ENCODE assay signal across 20 cellular contexts in genomic region chr3:163614886-163615285, GRCh38.
DNase-seq lines count a peak whose midpoint lies in the region; ATAC-seq, FAIRE-seq and TF ChIP-seq lines count a peak whose summit lies in the region.
"Had no signal": no experiment of that assay in that cellular context is flagged by ENCODE, and none has a peak within 500 bp of the region (broad histone marks: within the 10 kb centered on the region; RNA-seq: fewer than 3 reads in every experiment).

No MANE protein-coding gene starts in this region.

- no peak for TF ChIP-seq POLR2A in HCT116 (IDR thresholded peaks at IDR 0.05; ENCODE audit: borderline replicate concordance, extremely low read depth, insufficient read depth, insufficient read length)
- no peak for TF ChIP-seq POLR2A in K562 (conservative IDR thresholded peaks at IDR 0.05)

- H3K9me1 ChIP-seq in K562 (ENCODE audit: control insufficient read depth, insufficient read depth, low read length), result no peaks in the 10 kb centered on the region

- TF ChIP-seq EP300 in K562 (IDR thresholded peaks at IDR 0.05; ENCODE audit: low read length), result no peak

- ATAC-seq in HCT116 (no peak), K562 (no peak), Right ventricle myocardium inferior (no peak)
- ATAC-seq: CD8-positive, alpha-beta T cell had no signal

- FAIRE-seq in K562 (lab: Jason Lieb, UNC), result no peak
- FAIRE-seq: A204.1, D721Med, G401.6, GM12891, GM19239 had no signal

- RAD21 ChIA-PET in HCT116 (lab: Charles Lee; ENCODE audit: low non-redundant PET in 1 of 2, low total read pairs in 2 of 2, uncharacterized antibody in 2 of 2, unreplicated experiment in 2 of 2), result no interaction called here

- CTCF ChIA-PET in A673 (lab: Charles Lee) (no interaction called here), HCT116 (lab: Charles Lee) (no interaction called here), K562 (lab: Yijun Ruan, JAX; ENCODE audit: low intra/inter-chr PET ratio) (no interaction called here)

- peaks cover 6% of the 10 kb centered on the region for H3K36me3 ChIP-seq in A673 (ENCODE audit: insufficient read depth, low read length, poor library complexity, severe bottlenecking)
- H3K36me3 ChIP-seq in HCT116 (ENCODE audit: control insufficient read depth in 1 of 2, insufficient read depth in 2 of 2, low read length in 2 of 2), result no peaks in the 10 kb centered on the region
- H3K36me3 ChIP-seq in K562 (ENCODE audit: control insufficient read depth, insufficient read depth, low read length), result no peaks in the 10 kb centered on the region
- H3K36me3 ChIP-seq: BLaER1 treated with 17β-estradiol and CSF1 and Interleukin-3, amounts not matched to agents 10 nM and 100 nM had no signal

- DNase-seq in A673 (ENCODE audit: low spot score) (no peak), HCT116 (ENCODE audit: low read depth, low spot score) (no peak), K562 (ENCODE audit: extremely low read depth in 1 of 4, low spot score in 3 of 4) (no peak), HPDE6-E6E7 (ENCODE audit: extremely low spot score) (no peak), Right ventricle myocardium inferior (ENCODE audit: missing footprints) (no peak)
- DNase-seq: 8988T; AML-193; Caco-2; Calu3; CD4-positive, alpha-beta T cell; CD8-positive, alpha-beta T cell; DMS79 treated with DMSO at 0.1 percent for 48 hours; GF-D8 had no signal

- no peaks in the 10 kb centered on the region for H3K79me2 ChIP-seq in HCT116 (ENCODE audit: insufficient read depth, low read length)
- peaks cover 2% of the 10 kb centered on the region; the same call in 1 of the 3 replicates for H3K79me2 ChIP-seq in K562 (ENCODE audit: control insufficient read depth, insufficient read depth, low read length)

- TF ChIP-seq RAD21 in HCT116 (IDR thresholded peaks at IDR 0.05; ENCODE audit: low read depth) (no peak), K562 (CRISPR knock-in tag; conservative IDR thresholded peaks at IDR 0.05 in 1 of 2, IDR thresholded peaks at IDR 0.05 in 1 of 2) (no peak)

- H3K4me3 ChIP-seq in A673 (ENCODE audit: low read depth, low read length, poor library complexity, severe bottlenecking) (no peak overlapping the region), HCT116 (replicated peaks in 1 of 2; ENCODE audit: low read depth in 1 of 2, low read length in 2 of 2) (no peak overlapping the region), K562 (no peak overlapping the region)
- H3K4me3 ChIP-seq: BLaER1 treated with 17β-estradiol and CSF1 and Interleukin-3, amounts not matched to agents 10 nM and 100 nM had no signal

- intact Hi-C loops in A673 (cut with micrococcal nuclease; ENCODE audit: unreplicated experiment), result loop anchor here (5.0 to 10.0 kb wide), 3 partner anchors 340 to 1700 kb away; no protein-coding TSS in a partner anchor
- intact Hi-C loops in HCT116 (cut with micrococcal nuclease), result no loop called here
- intact Hi-C loops in K562 (cut with micrococcal nuclease), result no loop called here
- intact Hi-C loops in Right ventricle myocardium inferior (cut with DNase I), result no loop called here

- POLR2A ChIA-PET in A673 (lab: Charles Lee; ENCODE audit: low non-redundant PET), result no interaction called here
- POLR2A ChIA-PET in HCT116 (lab: Charles Lee), result no interaction called here
- POLR2A ChIA-PET in K562 (lab: Yijun Ruan, JAX), result no interaction called here

- peaks cover 28% of the 10 kb centered on the region for H3K4me1 ChIP-seq in A673 (ENCODE audit: insufficient read depth, low read length, poor library complexity, severe bottlenecking)
- no peaks in the 10 kb centered on the region for H3K4me1 ChIP-seq in HCT116 (ENCODE audit: control insufficient read depth in 1 of 2, insufficient read depth in 2 of 2, low read length in 2 of 2)
- H3K4me1 ChIP-seq in K562 (replicated peaks in 1 of 2; ENCODE audit: control insufficient read depth in 2 of 2, insufficient read depth in 2 of 2, low read length in 2 of 2), result no peaks in the 10 kb centered on the region
- H3K4me1 ChIP-seq: BLaER1 treated with 17β-estradiol and CSF1 and Interleukin-3, amounts not matched to agents 10 nM and 100 nM; Caco-2 had no signal

- in situ Hi-C loops in K562 (cut with MboI), result no loop called here

- H2AFZ ChIP-seq in HCT116 (ENCODE audit: low read depth, low read length, poor library complexity, severe bottlenecking) (peak overlapping the region; percentile 5), K562 (ENCODE audit: low read depth, low read length) (no peak overlapping the region)

- H3K9ac ChIP-seq in HCT116 (ENCODE audit: low read length), result no peak overlapping the region
- H3K9ac ChIP-seq in K562 (ENCODE audit: insufficient read depth in 1 of 2, low read depth in 2 of 2, low read length in 2 of 2), result no peak overlapping the region
- H3K9ac ChIP-seq: BLaER1 treated with 17β-estradiol and CSF1 and Interleukin-3, amounts not matched to agents 10 nM and 100 nM had no signal

- H3K9me3 ChIP-seq in A673 (ENCODE audit: low read depth, low read length, poor library complexity, severe bottlenecking) (no peaks in the 10 kb centered on the region), HCT116 (ENCODE audit: control insufficient read depth in 1 of 2, insufficient read depth in 1 of 2, low read depth in 1 of 2, low read length in 2 of 2) (no peaks in the 10 kb centered on the region), K562 (replicated peaks; ENCODE audit: control insufficient read depth, insufficient read depth, low read depth, low read length) (no peaks in the 10 kb centered on the region)
- H3K9me3 ChIP-seq: BLaER1 treated with 17β-estradiol and CSF1 and Interleukin-3, amounts not matched to agents 10 nM and 100 nM; Caco-2 had no signal

- TF ChIP-seq CTCF in A673 (conservative IDR thresholded peaks at IDR 0.05; ENCODE audit: low read depth, low read length) (no peak), HCT116 (IDR thresholded peaks at IDR 0.05 in 2 of 3, conservative IDR thresholded peaks at IDR 0.05 in 1 of 3; ENCODE audit: borderline replicate concordance in 1 of 3, insufficient read depth in 1 of 3, low read depth in 2 of 3, low read length in 2 of 3) (no peak), K562 (IDR thresholded peaks at IDR 0.05 in 2 of 3, conservative IDR thresholded peaks at IDR 0.05 in 1 of 3; ENCODE audit: insufficient read depth in 2 of 3, low read depth in 1 of 3, low read length in 3 of 3) (no peak)

- H3K27me3 ChIP-seq in A673 (replicated peaks; ENCODE audit: insufficient read depth, low read depth, low read length, poor library complexity), result no peaks in the 10 kb centered on the region
- no peaks in the 10 kb centered on the region for H3K27me3 ChIP-seq in HCT116 (ENCODE audit: insufficient read depth, low read length)
- H3K27me3 ChIP-seq in K562 (ENCODE audit: control insufficient read depth in 2 of 2, insufficient read depth in 2 of 2, low read length in 2 of 2), result no peaks in the 10 kb centered on the region
- H3K27me3 ChIP-seq: BLaER1 treated with 17β-estradiol and CSF1 and Interleukin-3, amounts not matched to agents 10 nM and 100 nM had no signal

- no peak overlapping the region for H3K4me2 ChIP-seq in HCT116 (ENCODE audit: low read length)
- H3K4me2 ChIP-seq in K562 (ENCODE audit: insufficient read depth, low read length), result no peak overlapping the region
- H3K4me2 ChIP-seq: BLaER1 treated with 17β-estradiol and CSF1 and Interleukin-3, amounts not matched to agents 10 nM and 100 nM had no signal

- H3K9me2 ChIP-seq in HCT116 (ENCODE audit: insufficient read depth), result no peaks in the 10 kb centered on the region

- H4K20me1 ChIP-seq in HCT116 (ENCODE audit: insufficient read depth) (no peaks in the 10 kb centered on the region), K562 (replicated peaks; ENCODE audit: control insufficient read depth, insufficient read depth, low read length) (no peaks in the 10 kb centered on the region)
- H4K20me1 ChIP-seq: BLaER1 treated with 17β-estradiol and CSF1 and Interleukin-3, amounts not matched to agents 10 nM and 100 nM had no signal

- BruUV-seq in A673 (replicated peaks; lab: Mats Ljungman, UMichigan), result no TSS peak
- no TSS peak for BruUV-seq in HCT116 (replicated peaks; lab: Mats Ljungman, UMichigan)
- no TSS peak for BruUV-seq in K562 (replicated peaks; lab: Mats Ljungman, UMichigan)

- peak overlapping the region; percentile 99 for H3K27ac ChIP-seq in A673 (ENCODE audit: low read depth, low read length, poor library complexity, severe bottlenecking)
- no peak overlapping the region for H3K27ac ChIP-seq in HCT116 (ENCODE audit: low read depth, low read length)
- H3K27ac ChIP-seq in K562 (ENCODE audit: extremely low read depth, low read depth, low read length), result no peak overlapping the region
- H3K27ac ChIP-seq: BLaER1 treated with 17β-estradiol and CSF1 and Interleukin-3, amounts not matched to agents 10 nM and 100 nM; C4-2B had no signal

TF ChIP-seq in HCT116, 20 proteins besides CTCF, POLR2A, EP300 and RAD21 (continues in another document):
- TF ChIP-seq FOSL1 (IDR thresholded peaks at IDR 0.05; ENCODE audit: low read depth) (no peak), ZFX (IDR thresholded peaks at IDR 0.05) (no peak)

TF ChIP-seq in K562, 482 proteins besides CTCF, POLR2A, EP300 and RAD21:
- TF ChIP-seq ZNF316 (IDR thresholded peaks at IDR 0.05) (peak; percentile 46; the same call in 1 of the 2 replicates), KLF10 (CRISPR knock-in tag; IDR thresholded peaks at IDR 0.05) (no peak)
